9 cellular contexts compared by ENCODE assay signal in genomic region chr13:106532111-106532929, GRCh38. TPM values are rescaled to one million over a fixed set of nuclear protein-coding genes. Genes with fewer than 3 reads are reported as not detected.
DNase-seq lines count a peak whose midpoint lies in the region; ATAC-seq and TF ChIP-seq lines count a peak whose summit lies in the region.
"Had no signal": no experiment of that assay in that cellular context is flagged by ENCODE, and none has a peak within 500 bp of the region (broad histone marks: within the 10 kb centered on the region; RNA-seq: fewer than 3 reads in every experiment).

No MANE protein-coding gene starts in this region.

- peak overlapping the region; percentile 100 for H3K4me3 Mint-ChIP-seq in endothelial cell (ENCODE audit: unreplicated experiment)
- peak overlapping the region; percentile 98 for H3K4me3 Mint-ChIP-seq in nephron progenitor cell

- no peaks in the 10 kb centered on the region for H3K9me3 Mint-ChIP-seq in endothelial cell (ENCODE audit: unreplicated experiment)
- H3K9me3 Mint-ChIP-seq in nephron progenitor cell = no peaks in the 10 kb centered on the region

- DNase-seq in AG09309 (ENCODE audit: low read depth) (no peak), M059J (ENCODE audit: low read depth) (peak; percentile 49), endothelial cell (ENCODE audit: low spot score) (no peak), nephron progenitor cell (no peak), GM13976 (ENCODE audit: low spot score) (no peak), SHP77 (lab: John Stamatoyannopoulos, UW) (no peak)
- DNase-seq: cerebellar nuclear complex had no signal

- H3K36me3 Mint-ChIP-seq in endothelial cell (ENCODE audit: low read depth, unreplicated experiment) (peaks cover 61% of the 10 kb centered on the region), nephron progenitor cell (ENCODE audit: low read depth) (no peaks in the 10 kb centered on the region)

- H3K4me1 Mint-ChIP-seq in endothelial cell (ENCODE audit: unreplicated experiment) (peaks cover 47% of the 10 kb centered on the region), nephron progenitor cell (peaks cover 68% of the 10 kb centered on the region)

- in situ Hi-C loops in GM13976 (cut with MboI; ENCODE audit: low sequenced_read_pairs, unreplicated experiment) = loop anchor here (25.0 kb wide), 1 partner anchor 445 kb away; no protein-coding TSS in a partner anchor

- peak overlapping the region; percentile 84 for H3K27ac Mint-ChIP-seq in endothelial cell (ENCODE audit: unreplicated experiment)
- H3K27ac Mint-ChIP-seq in nephron progenitor cell = peak overlapping the region; percentile 45

- TF ChIP-seq CTCF in AG09309 (IDR thresholded peaks at IDR 0.05; ENCODE audit: control insufficient read depth, insufficient read depth, low read depth, low read length, missing control alignments) = no peak
- TF ChIP-seq CTCF in endothelial cell (IDR thresholded peaks at IDR 0.05; ENCODE audit: unreplicated experiment) = no peak
- no peak for TF ChIP-seq CTCF in nephron progenitor cell (IDR thresholded peaks at IDR 0.05)
- TF ChIP-seq CTCF in GM13976 (IDR thresholded peaks at IDR 0.05; ENCODE audit: borderline replicate concordance, control extremely low read depth, extremely low read depth, insufficient read depth, missing control alignments) = no peak

- H3K27me3 Mint-ChIP-seq in endothelial cell (ENCODE audit: unreplicated experiment) (peaks cover 23% of the 10 kb centered on the region), nephron progenitor cell (ENCODE audit: low read depth, poor library complexity) (no peaks in the 10 kb centered on the region)

- peak overlapping the region; percentile 81 for H3K4me3 ChIP-seq in AG09309 (ENCODE audit: control insufficient read depth, low read depth, low read length)

- ATAC-seq in GM19455 (IDR thresholded peaks at IDR 0.05; ENCODE audit: unreplicated experiment) (no peak), HG02840 (IDR thresholded peaks at IDR 0.05; ENCODE audit: low FRiP score, unreplicated experiment) (no peak)

RNA-seq across cellular contexts. Expression of gene EFNB2, which starts 3.1 kb away (rescaled TPM):
- total RNA-seq in M059J (2014; rRNA removed; shearing (Covaris generic)) = 16.9 and 32.2 TPM in 2 replicates
- total RNA-seq in endothelial cell (ENCODE audit: unreplicated experiment) = 353 TPM

RNA-seq across cellular contexts. Expression of gene ARGLU1, which starts 35.6 kb away (rescaled TPM):
- 7.0 and 15.2 TPM in 2 replicates for total RNA-seq in M059J (2014; rRNA removed; shearing (Covaris generic))
- 242 TPM for total RNA-seq in endothelial cell (ENCODE audit: unreplicated experiment)

Comparison
In these comparisons a context has a peak if more than half of its experiments do, and no peak if none do; other contexts are left out.
1. RNA of gene EFNB2, which starts 3.1 kb away (total RNA-seq): 353 TPM in endothelial cell (single experiment); 16.9 to 32.2 TPM in M059J; every median in the first group is over 10 times any median in the second.
2. RNA of gene ARGLU1, which starts 35.6 kb away (total RNA-seq): 242 TPM in endothelial cell (single experiment); 7.0 to 15.2 TPM in M059J; every median in the first group is over 10 times any median in the second.